29 cellular contexts compared by ENCODE assay signal in genomic region chr16:11729787-11730186, GRCh38. TPM values are rescaled to one million over a fixed set of nuclear protein-coding genes. Genes with fewer than 3 reads are reported as not detected.
A peak's percentile ranks its signal among the peaks of the same experiment; 100 is the strongest.
DNase-seq lines count a peak whose midpoint lies in the region; ATAC-seq and TF ChIP-seq lines count a peak whose summit lies in the region.
"Had no signal": no experiment of that assay in that cellular context is flagged by ENCODE, and none has a peak within 500 bp of the region (broad histone marks: within the 10 kb centered on the region; RNA-seq: fewer than 3 reads in every experiment).

No MANE protein-coding gene starts in this region.

- H3K27ac ChIP-seq in endodermal cell (ENCODE audit: low read depth, low read length) (no peak overlapping the region), upper lobe of right lung (no peak overlapping the region), neural progenitor cell (no peak overlapping the region)
- H3K27ac ChIP-seq: 22Rv1, brain microvascular endothelial cell, esophagus squamous epithelium, foreskin keratinocyte, SJCRH30 had no signal

- no peak overlapping the region for H3K4me3 Mint-ChIP-seq in T-helper 1 cell treated with Interleukin-12 subunit alpha and Interleukin-12 subunit beta and Interleukin-4 antibody, amounts not matched to agents 30 μg/mL and 1 μg/mL, for 36 hours
- no peak overlapping the region for H3K4me3 Mint-ChIP-seq in activated naive CD8-positive, alpha-beta T cell treated with anti-CD3 and anti-CD28 coated beads, Interleukin-2, amount 10 ng/mL, durations not matched to agents 7 days and 5 days
- no peak overlapping the region for H3K4me3 Mint-ChIP-seq in activated naive CD8-positive, alpha-beta T cell treated with anti-CD3 and anti-CD28 coated beads, Interleukin-2, amount 50 U/mL, for 24 hours
- no peak overlapping the region for H3K4me3 Mint-ChIP-seq in endodermal cell
- H3K4me3 Mint-ChIP-seq in neural progenitor cell, result no peak overlapping the region
- H3K4me3 Mint-ChIP-seq: IgD-negative memory B cell, mesothelial cell of epicardium, WTC11 had no signal

- H3K9me3 Mint-ChIP-seq in T-helper 1 cell treated with Interleukin-12 subunit alpha and Interleukin-12 subunit beta and Interleukin-4 antibody, amounts not matched to agents 30 μg/mL and 1 μg/mL, for 36 hours, result no peaks in the 10 kb centered on the region
- H3K9me3 Mint-ChIP-seq in activated naive CD8-positive, alpha-beta T cell treated with anti-CD3 and anti-CD28 coated beads, Interleukin-2, amount 10 ng/mL, durations not matched to agents 7 days and 5 days, result no peaks in the 10 kb centered on the region
- no peaks in the 10 kb centered on the region for H3K9me3 Mint-ChIP-seq in activated naive CD8-positive, alpha-beta T cell treated with anti-CD3 and anti-CD28 coated beads, Interleukin-2, amount 50 U/mL, for 24 hours
- H3K9me3 Mint-ChIP-seq in endodermal cell (no peaks in the 10 kb centered on the region), neural progenitor cell (no peaks in the 10 kb centered on the region)
- H3K9me3 Mint-ChIP-seq: IgD-negative memory B cell, mesothelial cell of epicardium, WTC11 had no signal

- POLR2A ChIA-PET in activated naive CD8-positive, alpha-beta T cell treated with anti-CD3 and anti-CD28 coated beads, Interleukin-2, amount 10 ng/mL, durations not matched to agents 7 days and 5 days (lab: Charles Lee), result interaction anchor here (1.2 kb wide), 1 partner anchor 12 kb away, joined by 3 read pairs; the partner anchor contains the start of gene TXNDC11

- peaks cover 50% of the 10 kb centered on the region for H3K4me1 Mint-ChIP-seq in T-helper 1 cell treated with Interleukin-12 subunit alpha and Interleukin-12 subunit beta and Interleukin-4 antibody, amounts not matched to agents 30 μg/mL and 1 μg/mL, for 36 hours (ENCODE audit: low read depth)
- peaks cover 21% of the 10 kb centered on the region for H3K4me1 Mint-ChIP-seq in activated naive CD8-positive, alpha-beta T cell treated with anti-CD3 and anti-CD28 coated beads, Interleukin-2, amount 10 ng/mL, durations not matched to agents 7 days and 5 days
- H3K4me1 Mint-ChIP-seq in activated naive CD8-positive, alpha-beta T cell treated with anti-CD3 and anti-CD28 coated beads, Interleukin-2, amount 50 U/mL, for 24 hours, result peaks cover 27% of the 10 kb centered on the region
- H3K4me1 Mint-ChIP-seq in endodermal cell (no peaks in the 10 kb centered on the region), neural progenitor cell (peaks cover 10% of the 10 kb centered on the region)
- H3K4me1 Mint-ChIP-seq: mesothelial cell of epicardium, WTC11 had no signal

- H3K9me3 ChIP-seq in endodermal cell (ENCODE audit: control insufficient read depth, low read length) (no peaks in the 10 kb centered on the region), upper lobe of right lung (no peaks in the 10 kb centered on the region), neural progenitor cell (ENCODE audit: low read depth) (no peaks in the 10 kb centered on the region)
- H3K9me3 ChIP-seq: esophagus squamous epithelium, heart right ventricle, SJCRH30 had no signal

- peaks cover 7% of the 10 kb centered on the region for H4K20me1 ChIP-seq in neural progenitor cell (ENCODE audit: low read depth)

- H3F3A ChIP-seq in neural progenitor cell (ENCODE audit: low read depth), result no peaks in the 10 kb centered on the region

- H3K27me3 Mint-ChIP-seq in T-helper 1 cell treated with Interleukin-12 subunit alpha and Interleukin-12 subunit beta and Interleukin-4 antibody, amounts not matched to agents 30 μg/mL and 1 μg/mL, for 36 hours (ENCODE audit: low read depth), result no peaks in the 10 kb centered on the region
- no peaks in the 10 kb centered on the region for H3K27me3 Mint-ChIP-seq in activated naive CD8-positive, alpha-beta T cell treated with anti-CD3 and anti-CD28 coated beads, Interleukin-2, amount 10 ng/mL, durations not matched to agents 7 days and 5 days
- no peaks in the 10 kb centered on the region for H3K27me3 Mint-ChIP-seq in activated naive CD8-positive, alpha-beta T cell treated with anti-CD3 and anti-CD28 coated beads, Interleukin-2, amount 50 U/mL, for 24 hours
- H3K27me3 Mint-ChIP-seq in endodermal cell (ENCODE audit: insufficient read depth) (no peaks in the 10 kb centered on the region), neural progenitor cell (ENCODE audit: insufficient read depth, low read depth) (no peaks in the 10 kb centered on the region)
- H3K27me3 Mint-ChIP-seq: IgD-negative memory B cell had no signal

- H3K4me1 ChIP-seq in endodermal cell (ENCODE audit: control insufficient read depth, insufficient read depth, low read length) (no peaks in the 10 kb centered on the region), upper lobe of right lung (peaks cover 44% of the 10 kb centered on the region), neural progenitor cell (no peaks in the 10 kb centered on the region)
- H3K4me1 ChIP-seq: foreskin keratinocyte, SJCRH30 had no signal

- H3K27ac Mint-ChIP-seq in T-helper 1 cell treated with Interleukin-12 subunit alpha and Interleukin-12 subunit beta and Interleukin-4 antibody, amounts not matched to agents 30 μg/mL and 1 μg/mL, for 36 hours, result peak overlapping the region; percentile 45
- H3K27ac Mint-ChIP-seq in activated naive CD8-positive, alpha-beta T cell treated with anti-CD3 and anti-CD28 coated beads, Interleukin-2, amount 10 ng/mL, durations not matched to agents 7 days and 5 days, result peak overlapping the region; percentile 25
- no peak overlapping the region for H3K27ac Mint-ChIP-seq in activated naive CD8-positive, alpha-beta T cell treated with anti-CD3 and anti-CD28 coated beads, Interleukin-2, amount 50 U/mL, for 24 hours
- H3K27ac Mint-ChIP-seq in endodermal cell (peak overlapping the region; percentile 62), neural progenitor cell (no peak overlapping the region)
- H3K27ac Mint-ChIP-seq: mesothelial cell of epicardium, WTC11 had no signal

- no peak for ATAC-seq in activated naive CD8-positive, alpha-beta T cell treated with anti-CD3 and anti-CD28 coated beads, Interleukin-2, amount 10 ng/mL, durations not matched to agents 7 days and 5 days (ENCODE audit: low read depth)
- no peak for ATAC-seq in activated naive CD8-positive, alpha-beta T cell treated with anti-CD3 and anti-CD28 coated beads, Interleukin-2, amount 50 U/mL, for 24 hours
- ATAC-seq in upper lobe of right lung (peak; percentile 8), GM19328 (IDR thresholded peaks at IDR 0.05; ENCODE audit: unreplicated experiment) (no peak)
- ATAC-seq: foreskin keratinocyte, heart right ventricle, WTC11 had no signal

- H3K36me3 ChIP-seq in endodermal cell (ENCODE audit: control insufficient read depth, insufficient read depth, low read length) (peaks cover 87% of the 10 kb centered on the region), upper lobe of right lung (peaks cover 85% of the 10 kb centered on the region), neural progenitor cell (no peaks in the 10 kb centered on the region)

- H2AFZ ChIP-seq in neural progenitor cell (replicated peaks), result no peak overlapping the region

- H3K27me3 ChIP-seq in endodermal cell (ENCODE audit: control insufficient read depth, insufficient read depth, low read length, poor library complexity, severe bottlenecking) (no peaks in the 10 kb centered on the region), upper lobe of right lung (no peaks in the 10 kb centered on the region), neural progenitor cell (no peaks in the 10 kb centered on the region)
- H3K27me3 ChIP-seq: brain microvascular endothelial cell, esophagus squamous epithelium, foreskin keratinocyte, heart right ventricle, SJCRH30 had no signal

- intact Hi-C loops in upper lobe of right lung (cut with DNase I), result no loop called here

- H3K4me2 ChIP-seq in neural progenitor cell, result no peak overlapping the region

- no peak overlapping the region for H3K4me3 ChIP-seq in endodermal cell (ENCODE audit: low read length)
- no peak overlapping the region for H3K4me3 ChIP-seq in upper lobe of right lung
- H3K4me3 ChIP-seq in neural progenitor cell, result no peak overlapping the region
- H3K4me3 ChIP-seq: esophagus squamous epithelium, heart right ventricle, SJCRH30 had no signal

- no peak for TF ChIP-seq CTCF in endodermal cell (conservative IDR thresholded peaks at IDR 0.05)
- no peak for TF ChIP-seq CTCF in upper lobe of right lung (IDR thresholded peaks at IDR 0.05)
- TF ChIP-seq CTCF in neural progenitor cell (IDR thresholded peaks at IDR 0.05), result no peak

- H3K79me2 ChIP-seq in neural progenitor cell (ENCODE audit: low read depth), result no peaks in the 10 kb centered on the region

- 94 to 95% methylated on average over 2 to 3 of the region's 3 CpGs for WGBS in endodermal cell (ENCODE audit: insufficient coverage in 1 of 2, insufficient read length in 1 of 2), 2 experiments

- H3K36me3 Mint-ChIP-seq in T-helper 1 cell treated with Interleukin-12 subunit alpha and Interleukin-12 subunit beta and Interleukin-4 antibody, amounts not matched to agents 30 μg/mL and 1 μg/mL, for 36 hours (ENCODE audit: low read depth), result peaks cover 56% of the 10 kb centered on the region
- peaks cover 42% of the 10 kb centered on the region for H3K36me3 Mint-ChIP-seq in activated naive CD8-positive, alpha-beta T cell treated with anti-CD3 and anti-CD28 coated beads, Interleukin-2, amount 10 ng/mL, durations not matched to agents 7 days and 5 days
- H3K36me3 Mint-ChIP-seq in activated naive CD8-positive, alpha-beta T cell treated with anti-CD3 and anti-CD28 coated beads, Interleukin-2, amount 50 U/mL, for 24 hours (ENCODE audit: low read depth), result peaks cover 59% of the 10 kb centered on the region
- H3K36me3 Mint-ChIP-seq in endodermal cell (ENCODE audit: low read depth) (peaks cover 59% of the 10 kb centered on the region), neural progenitor cell (peaks cover 20% of the 10 kb centered on the region)

- DNase-seq in T-helper 1 cell (no peak), endodermal cell (peak; percentile 19), upper lobe of right lung (no peak), neural progenitor cell (ENCODE audit: low spot score) (no peak)
- no peak for DNase-seq in activated naive CD8-positive, alpha-beta T cell treated with anti-CD3 and anti-CD28 coated beads, Interleukin-2, amount 10 ng/mL, durations not matched to agents 7 days and 5 days
- DNase-seq in activated naive CD8-positive, alpha-beta T cell treated with anti-CD3 and anti-CD28 coated beads, Interleukin-2, amount 50 U/mL, for 24 hours, result no peak
- DNase-seq: activated naive CD4-positive, alpha-beta T cell; activated T-cell treated with anti-CD3 and anti-CD28 coated beads, Interleukin-2, amount 50 U/mL, for 1 hour; amygdala; brain microvascular endothelial cell; C1 segment of cervical spinal cord; DMS79 treated with DMSO at 0.1 percent for 48 hours; esophagus squamous epithelium; foreskin keratinocyte; GDM1; heart right ventricle; NCI-H1092; NCI-H1694; NCI-H82; SJCRH30; stimulated activated CD4-positive, alpha-beta T cell treated with anti-CD3 and anti-CD28 coated beads, Interleukin-4, amount 100 ng/mL, for 1 hour; SW 1271; trophoblast cell had no signal

- no peak overlapping the region for H3K9ac ChIP-seq in endodermal cell (ENCODE audit: extremely low read depth, low read length, poor library complexity, severe bottlenecking)
- H3K9ac ChIP-seq in neural progenitor cell, result no peak overlapping the region

RNA-seq across cellular contexts. Expression of gene TXNDC11, which starts 12.9 kb away (rescaled TPM):
- 10 to 100 TPM; 30.7 to 38.3 TPM for total RNA-seq in activated naive CD8-positive, alpha-beta T cell treated with anti-CD3 and anti-CD28 coated beads, Interleukin-2, amount 10 ng/mL, durations not matched to agents 7 days and 5 days
- 10 to 100 TPM; 16.4 to 20.8 TPM for total RNA-seq in endodermal cell
- polyA plus RNA-seq in endodermal cell (2013, experiment 1 of 2), result 13.2 TPM
- 13.6 TPM for polyA plus RNA-seq in endodermal cell (2013, experiment 2 of 2)
- 99.2 TPM for total RNA-seq in upper lobe of right lung
- 7.4 and 11.4 TPM in 2 replicates for total RNA-seq in neural progenitor cell (ENCODE audit: low replicate concordance)

Comparison
In these comparisons a context has a peak if more than half of its experiments do, and no peak if none do; other contexts are left out.
1. H3K27ac Mint-ChIP-seq: peak in T-helper 1 cell treated with Interleukin-12 subunit alpha and Interleukin-12 subunit beta and Interleukin-4 antibody, amounts not matched to agents 30 μg/mL and 1 μg/mL, for 36 hours (single experiment), activated naive CD8-positive, alpha-beta T cell treated with anti-CD3 and anti-CD28 coated beads, Interleukin-2, amount 10 ng/mL, durations not matched to agents 7 days and 5 days (single experiment) and endodermal cell (single experiment); none in activated naive CD8-positive, alpha-beta T cell treated with anti-CD3 and anti-CD28 coated beads, Interleukin-2, amount 50 U/mL, for 24 hours (single experiment) and neural progenitor cell (single experiment).